8 cellular contexts compared by ENCODE assay signal in genomic region chr9:124040935-124041816, GRCh38. TPM values are rescaled to one million over a fixed set of nuclear protein-coding genes. Genes with fewer than 3 reads are reported as not detected.
A peak's percentile ranks its signal among the peaks of the same experiment; 100 is the strongest.
DNase-seq lines count a peak whose midpoint lies in the region; ATAC-seq and TF ChIP-seq lines count a peak whose summit lies in the region.

No MANE protein-coding gene starts in this region.

- H3K4me3 ChIP-seq in brain microvascular endothelial cell (ENCODE audit: low read depth, low read length) = no peak overlapping the region
- peak overlapping the region; percentile 11 for H3K4me3 ChIP-seq in kidney epithelial cell (ENCODE audit: low read depth, low read length)

- peaks cover 63% of the 10 kb centered on the region for H3K27me3 ChIP-seq in brain microvascular endothelial cell (replicated peaks)
- peaks cover 70% of the 10 kb centered on the region for H3K27me3 ChIP-seq in kidney epithelial cell (ENCODE audit: control insufficient read depth, insufficient read depth, low read length)

- TF ChIP-seq CTCF in brain microvascular endothelial cell (IDR thresholded peaks at IDR 0.05; ENCODE audit: low read depth, low read length, missing control alignments) (peak; percentile 67), kidney epithelial cell (IDR thresholded peaks at IDR 0.05; ENCODE audit: insufficient read depth, low read length, poor library complexity, severe bottlenecking) (peak; percentile 82)

- in situ Hi-C loops in ACHN (cut with HindIII; ENCODE audit: low pct_ligation_motif_present, low pct_unique_long_range_greater_than_20kb, low sequenced_read_pairs) (no loop called here), brain microvascular endothelial cell (cut with HindIII; ENCODE audit: low pct_ligation_motif_present, low sequenced_read_pairs) (no loop called here), G401 (cut with HindIII; ENCODE audit: low sequenced_read_pairs) (no loop called here)

- H3K36me3 ChIP-seq in brain microvascular endothelial cell (replicated peaks) (no peaks in the 10 kb centered on the region), kidney epithelial cell (ENCODE audit: control insufficient read depth, insufficient read depth, low read length) (no peaks in the 10 kb centered on the region)

- DNase-seq in ACHN (peak; percentile 35), SHP77 treated with DMSO at 0.1 percent for 48 hours (lab: John Stamatoyannopoulos, UW) (peak; percentile 60), brain microvascular endothelial cell (no peak), kidney epithelial cell (ENCODE audit: low read depth) (no peak), kidney glomerular epithelial cell (lab: John Stamatoyannopoulos, UW) (no peak), G401 (ENCODE audit: low spot score) (no peak)
- DNase-seq in stimulated activated CD4-positive, alpha-beta T cell treated with anti-CD3 and anti-CD28 coated beads, Interleukin-4, amount 100 ng/mL, for 4 hours = peak; percentile 12 to 48

- H3K27ac ChIP-seq in brain microvascular endothelial cell = no peak overlapping the region

- peak; percentile 48 for ATAC-seq in GM18498 (IDR thresholded peaks at IDR 0.05; ENCODE audit: unreplicated experiment)

RNA-seq across cellular contexts. Expression of gene LHX2, which starts 29.6 kb away (rescaled TPM):
- not detected in 2 replicates for total RNA-seq in kidney epithelial cell
- 31.6 and 36.9 TPM in 2 replicates for total RNA-seq in G401 (2014; rRNA removed; shearing (Covaris generic))

Comparison
In these comparisons a context has a peak if more than half of its experiments do, and no peak if none do; other contexts are left out.
1. DNase-seq: peak in ACHN (single experiment), SHP77 treated with DMSO at 0.1 percent for 48 hours (single experiment) and stimulated activated CD4-positive, alpha-beta T cell treated with anti-CD3 and anti-CD28 coated beads, Interleukin-4, amount 100 ng/mL, for 4 hours (2 of 2); none in brain microvascular endothelial cell (single experiment), kidney epithelial cell (single experiment), kidney glomerular epithelial cell (single experiment) and G401 (single experiment).
2. RNA of gene LHX2, which starts 29.6 kb away (total RNA-seq): 31.6 to 36.9 TPM in G401; not detected in kidney epithelial cell; every median in the first group is over 10 times any median in the second.